In the genomic region with DNA sequence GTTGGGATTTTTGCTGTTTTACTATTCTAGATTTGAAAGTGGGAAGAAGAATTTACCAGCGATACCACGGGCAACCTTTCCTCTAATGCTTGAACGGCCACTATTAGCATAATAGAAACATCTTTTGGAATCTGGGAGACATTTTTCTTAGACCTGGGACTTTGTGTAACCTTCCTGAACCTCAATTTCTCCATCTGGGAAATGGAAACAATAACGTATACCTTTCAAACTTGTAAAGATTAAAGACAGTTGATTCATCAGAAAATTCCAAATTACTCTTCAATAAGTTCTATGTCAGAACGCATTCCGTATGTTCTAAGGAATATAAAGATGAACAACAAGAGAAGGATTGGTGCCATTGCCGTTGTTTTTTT, we compare ENCODE assay signal across 2 cellular contexts.
TF ChIP-seq lines count a peak whose summit lies in the region.

No MANE protein-coding gene starts in this region.

TF ChIP-seq in endothelial cell of umbilical vein, 7 proteins besides CTCF, POLR2A, EP300 and RAD21:
- TF ChIP-seq GATA2 (IDR thresholded peaks at IDR 0.05; ENCODE audit: insufficient read depth, insufficient read length, low read depth, low read length) = no peak
- no peak for TF ChIP-seq POLR2AphosphoS5 (IDR thresholded peaks at IDR 0.05; ENCODE audit: insufficient read depth, low read depth, low read length)
- no peak for TF ChIP-seq FOS (IDR thresholded peaks at IDR 0.05; ENCODE audit: borderline replicate concordance, insufficient read depth, low read length)
- TF ChIP-seq JUN (IDR thresholded peaks at IDR 0.05; ENCODE audit: borderline replicate concordance, insufficient read depth, insufficient read length, low read depth) = no peak
- TF ChIP-seq MYC (IDR thresholded peaks at IDR 0.05; ENCODE audit: low read depth, low read length) = no peak
- TF ChIP-seq, protein P1, sequence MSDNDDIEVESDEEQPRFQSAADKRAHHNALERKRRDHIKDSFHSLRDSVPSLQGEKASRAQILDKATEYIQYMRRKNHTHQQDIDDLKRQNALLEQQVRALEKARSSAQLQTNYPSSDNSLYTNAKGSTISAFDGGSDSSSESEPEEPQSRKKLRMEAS (IDR thresholded peaks at IDR 0.05; ENCODE audit: insufficient read depth, insufficient read length) = no peak
- no peak for TF ChIP-seq EZH2 (IDR thresholded peaks at IDR 0.05; ENCODE audit: borderline replicate concordance, low read depth, low read length, severe bottlenecking)

TF ChIP-seq in SK-N-SH, 30 proteins besides CTCF, POLR2A, EP300 and RAD21:
- TF ChIP-seq IRF3 (IDR thresholded peaks at IDR 0.05; ENCODE audit: low read depth, low read length) = no peak
- no peak for TF ChIP-seq FOXJ3 (CRISPR knock-in tag; IDR thresholded peaks at IDR 0.05)
- TF ChIP-seq ZBTB33 (IDR thresholded peaks at IDR 0.05; ENCODE audit: borderline replicate concordance, low read depth) = no peak
- no peak for TF ChIP-seq NFIC (IDR thresholded peaks at IDR 0.05; ENCODE audit: borderline replicate concordance)
- TF ChIP-seq GABPA (IDR thresholded peaks at IDR 0.05; ENCODE audit: low read depth) = no peak
- TF ChIP-seq, protein P2, sequence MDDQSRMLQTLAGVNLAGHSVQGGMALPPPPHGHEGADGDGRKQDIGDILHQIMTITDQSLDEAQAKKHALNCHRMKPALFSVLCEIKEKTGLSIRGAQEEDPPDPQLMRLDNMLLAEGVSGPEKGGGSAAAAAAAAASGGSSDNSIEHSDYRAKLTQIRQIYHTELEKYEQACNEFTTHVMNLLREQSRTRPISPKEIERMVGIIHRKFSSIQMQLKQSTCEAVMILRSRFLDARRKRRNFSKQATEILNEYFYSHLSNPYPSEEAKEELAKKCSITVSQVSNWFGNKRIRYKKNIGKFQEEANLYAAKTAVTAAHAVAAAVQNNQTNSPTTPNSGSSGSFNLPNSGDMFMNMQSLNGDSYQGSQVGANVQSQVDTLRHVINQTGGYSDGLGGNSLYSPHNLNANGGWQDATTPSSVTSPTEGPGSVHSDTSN (IDR thresholded peaks at IDR 0.05) = no peak
- no peak for TF ChIP-seq TAF1 (IDR thresholded peaks at IDR 0.05; ENCODE audit: borderline replicate concordance, low read depth, low read length)
- TF ChIP-seq, protein P1 (IDR thresholded peaks at IDR 0.05; ENCODE audit: low read depth) = no peak
- TF ChIP-seq FOXM1 (IDR thresholded peaks at IDR 0.05; ENCODE audit: low read depth) = no peak
- TF ChIP-seq JUND (IDR thresholded peaks at IDR 0.05) = no peak
